1 cellular context compared by ENCODE assay signal in the genomic region with DNA sequence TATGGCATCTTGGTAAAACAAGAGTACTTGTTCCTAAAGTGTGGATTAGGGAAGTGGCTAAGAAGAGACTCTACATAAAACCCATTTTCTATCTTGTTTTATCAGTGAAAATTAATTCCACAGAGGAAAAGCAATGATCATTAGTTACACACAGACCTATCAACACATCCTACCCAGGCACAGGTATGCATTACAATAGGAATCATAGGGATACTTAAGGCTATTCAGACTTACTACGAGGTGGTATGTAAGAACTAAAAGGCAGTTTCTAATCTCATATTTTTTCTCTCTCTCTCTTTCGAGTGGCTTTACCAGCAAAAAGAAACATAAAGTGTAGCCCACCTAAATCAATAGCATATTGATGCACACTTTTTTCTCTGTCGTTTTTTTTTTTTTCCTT.
TF ChIP-seq lines count a peak whose summit lies in the region.

No MANE protein-coding gene starts in this region.

TF ChIP-seq in WTC11, 78 proteins besides CTCF, POLR2A, EP300 and RAD21 (continued from another document):
- TF ChIP-seq NFYB (CRISPR knock-in tag; conservative IDR thresholded peaks at IDR 0.05; ENCODE audit: low read depth): no peak
- TF ChIP-seq, protein P1, sequence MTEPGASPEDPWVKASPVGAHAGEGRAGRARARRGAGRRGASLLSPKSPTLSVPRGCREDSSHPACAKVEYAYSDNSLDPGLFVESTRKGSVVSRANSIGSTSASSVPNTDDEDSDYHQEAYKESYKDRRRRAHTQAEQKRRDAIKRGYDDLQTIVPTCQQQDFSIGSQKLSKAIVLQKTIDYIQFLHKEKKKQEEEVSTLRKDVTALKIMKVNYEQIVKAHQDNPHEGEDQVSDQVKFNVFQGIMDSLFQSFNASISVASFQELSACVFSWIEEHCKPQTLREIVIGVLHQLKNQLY (CRISPR knock-in tag; IDR thresholded peaks at IDR 0.05): no peak
